ENCODE assay signal across 22 cellular contexts in genomic region chr20:23302801-23303200, GRCh38. TPM values are rescaled to one million over a fixed set of nuclear protein-coding genes. Genes with fewer than 3 reads are reported as not detected.
A peak's percentile ranks its signal among the peaks of the same experiment; 100 is the strongest.
DNase-seq lines count a peak whose midpoint lies in the region; ATAC-seq and TF ChIP-seq lines count a peak whose summit lies in the region.
"Had no signal": no experiment of that assay in that cellular context is flagged by ENCODE, and none has a peak within 500 bp of the region (broad histone marks: within the 10 kb centered on the region; RNA-seq: fewer than 3 reads in every experiment).

No MANE protein-coding gene starts in this region.

- no peaks in the 10 kb centered on the region for H3K9me2 ChIP-seq in Loucy (replicated peaks; ENCODE audit: low read depth, low read length)

- H3F3A ChIP-seq in Loucy (ENCODE audit: low read depth), result peaks cover 4% of the 10 kb centered on the region; the same call in 1 of the 2 replicates

- H3K79me2 ChIP-seq in Loucy (ENCODE audit: insufficient read depth, low read length), result 0 out of 2 replicates have a peak, but pooled peaks cover 3% of the 10 kb centered on the region

- TF ChIP-seq CTCF in Loucy (conservative IDR thresholded peaks at IDR 0.05; ENCODE audit: low read length), result no peak

- no peaks in the 10 kb centered on the region for H4K20me1 ChIP-seq in Loucy (ENCODE audit: insufficient read depth, low read length, poor library complexity, severe bottlenecking)
- H4K20me1 ChIP-seq: BLaER1 treated with 17β-estradiol and CSF1 and Interleukin-3, amounts not matched to agents 10 nM and 100 nM had no signal

- no peak overlapping the region for H2AFZ ChIP-seq in Loucy (ENCODE audit: low read length)
- H2AFZ ChIP-seq: GM23248 had no signal

- no peaks in the 10 kb centered on the region for H3K36me3 ChIP-seq in Loucy (ENCODE audit: insufficient read depth, low read length)
- H3K36me3 ChIP-seq: BE2C; BLaER1 treated with 17β-estradiol and CSF1 and Interleukin-3, amounts not matched to agents 10 nM and 100 nM had no signal

- ATAC-seq in sciatic nerve, result no peak
- ATAC-seq in HG03139 (IDR thresholded peaks at IDR 0.05; ENCODE audit: unreplicated experiment), result no peak
- ATAC-seq: A549, GM12878 had no signal

- H3K4me2 ChIP-seq in Loucy (ENCODE audit: low read depth, low read length, poor library complexity, severe bottlenecking), result no peak overlapping the region
- H3K4me2 ChIP-seq: A549; BLaER1 treated with 17β-estradiol and CSF1 and Interleukin-3, amounts not matched to agents 10 nM and 100 nM had no signal

- peak overlapping the region; percentile 66 for H3K9ac ChIP-seq in Loucy (ENCODE audit: low read depth, low read length, poor library complexity, severe bottlenecking)
- H3K9ac ChIP-seq: BLaER1 treated with 17β-estradiol and CSF1 and Interleukin-3, amounts not matched to agents 10 nM and 100 nM; GM23248 had no signal

- H3K4me3 ChIP-seq in Loucy (ENCODE audit: low read length, poor library complexity, severe bottlenecking), result no peak overlapping the region
- H3K4me3 ChIP-seq: A549; BLaER1 treated with 17β-estradiol and CSF1 and Interleukin-3, amounts not matched to agents 10 nM and 100 nM; GM12878; GM23248 had no signal

- H3K4me1 ChIP-seq in Loucy (ENCODE audit: insufficient read depth, low read length, poor library complexity, severe bottlenecking), result peaks cover 32% of the 10 kb centered on the region
- H3K4me1 ChIP-seq: A549, BE2C had no signal

- H3K9me3 ChIP-seq in Loucy (ENCODE audit: insufficient read depth, low read depth, low read length), result no peaks in the 10 kb centered on the region
- H3K9me3 ChIP-seq: A549, BE2C had no signal

- DNase-seq in activated effector memory CD4-positive, alpha-beta T cell treated with anti-CD3 and anti-CD28 coated beads, Interleukin-2, amount 50 U/mL, for 16 hours, result peak; percentile 54
- no peak for DNase-seq in activated effector memory CD4-positive, alpha-beta T cell treated with Interleukin-2 at 50 U/mL for 16 hours
- DNase-seq in sciatic nerve (ENCODE audit: low spot score) (peak; percentile 30), OCI-M1 (lab: John Stamatoyannopoulos, UW) (no peak)
- DNase-seq: 8988T; ACHN; AML-193; BE2C; CD4-positive, alpha-beta T cell; CD8-positive, alpha-beta memory T cell; DMS 273 treated with DMSO at 0.1 percent for 48 hours; DMS79; EL; GDM1; GM23248; H7; HCEC 1CT had no signal

- H3K27me3 ChIP-seq in Loucy (ENCODE audit: insufficient read depth, low read length, poor library complexity, severe bottlenecking), result no peaks in the 10 kb centered on the region
- H3K27me3 ChIP-seq: BE2C had no signal

- intact Hi-C loops in sciatic nerve (cut with DNase I), result no loop called here

RNA-seq across cellular contexts. Expression of gene NXT1, which starts 47.8 kb away (rescaled TPM):
- 15.9 TPM for total RNA-seq in sciatic nerve

RNA-seq across cellular contexts. Expression of gene GZF1, which starts 59.2 kb away (rescaled TPM):
- total RNA-seq in sciatic nerve, result 15.7 TPM

Comparison
In these comparisons a context has a peak if more than half of its experiments do, and no peak if none do; other contexts are left out.
1. DNase-seq: peak in activated effector memory CD4-positive, alpha-beta T cell treated with anti-CD3 and anti-CD28 coated beads, Interleukin-2, amount 50 U/mL, for 16 hours (single experiment) and sciatic nerve (single experiment); none in activated effector memory CD4-positive, alpha-beta T cell treated with Interleukin-2 at 50 U/mL for 16 hours (single experiment) and OCI-M1 (single experiment).